ENCODE assay signal across 11 cellular contexts in the genomic region with DNA sequence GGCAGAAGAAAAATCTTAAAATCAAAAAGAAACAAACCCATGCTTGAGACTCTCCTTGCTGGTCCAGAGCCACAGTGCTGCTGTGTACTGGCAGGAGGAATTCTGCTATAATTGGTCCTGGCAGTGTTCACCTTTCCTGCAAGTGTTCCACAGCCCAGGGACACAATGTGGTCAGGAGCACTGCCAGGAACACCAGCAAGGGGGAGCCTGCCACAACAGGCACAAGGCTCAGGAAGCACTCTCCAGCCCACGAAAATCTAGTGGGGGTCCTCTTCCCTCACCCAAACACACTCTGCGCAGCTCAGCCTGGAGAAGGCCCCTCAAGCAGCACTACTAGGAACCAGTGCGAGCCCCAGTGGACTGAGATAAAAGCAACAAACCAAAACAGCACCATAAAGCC.
A peak's percentile ranks its signal among the peaks of the same experiment; 100 is the strongest.
DNase-seq lines count a peak whose midpoint lies in the region; ATAC-seq and TF ChIP-seq lines count a peak whose summit lies in the region.
"Had no signal": no experiment of that assay in that cellular context is flagged by ENCODE, and none has a peak within 500 bp of the region (broad histone marks: within the 10 kb centered on the region; RNA-seq: fewer than 3 reads in every experiment).

No MANE protein-coding gene starts in this region.

- BruUV-seq in A673 (replicated peaks; lab: Mats Ljungman, UMichigan) = no TSS peak

- peaks cover 76% of the 10 kb centered on the region for H3K36me3 Mint-ChIP-seq in activated CD4-positive, alpha-beta T cell treated with anti-CD3 and anti-CD28 coated beads, Interleukin-2, amount 10 ng/mL, durations not matched to agents 24 days and 14 days (ENCODE audit: low read depth)

- POLR2A ChIA-PET in A673 (lab: Charles Lee; ENCODE audit: low non-redundant PET) = interaction anchor here (0.6 kb wide), 1 partner anchor 12 kb away, joined by 4 read pairs; no protein-coding TSS in a partner anchor

- H3K9me3 ChIP-seq in A673 (ENCODE audit: low read depth, low read length, poor library complexity, severe bottlenecking) = peaks cover 10% of the 10 kb centered on the region
- H3K9me3 ChIP-seq: body of pancreas, pancreas had no signal

- no peak for DNase-seq in A673 (ENCODE audit: low spot score)
- peak; percentile 56 for DNase-seq in M059J (ENCODE audit: low read depth)
- peak in 9 of 10 donors; percentile 12 to 88 (median 61) for DNase-seq in dorsolateral prefrontal cortex
- DNase-seq in kidney tubule cell (ENCODE audit: low spot score) = peak; percentile 17
- no peak for DNase-seq in activated CD4-positive, alpha-beta T cell treated with anti-CD3 and anti-CD28 coated beads, Interleukin-2, amount 50 U/mL, for 48 hours
- DNase-seq in activated CD4-positive, alpha-beta T cell treated with anti-CD3 and anti-CD28 coated beads, Interleukin-2, amount 10 ng/mL, durations not matched to agents 24 days and 14 days = no peak
- DNase-seq in NOMO-1 treated with DMSO at 0.1 percent for 48 hours (lab: John Stamatoyannopoulos, UW; ENCODE audit: unreplicated experiment) = no peak
- DNase-seq: pancreas had no signal

- no peak overlapping the region for H3K27ac ChIP-seq in A673 (ENCODE audit: low read depth, low read length, poor library complexity, severe bottlenecking)
- H3K27ac ChIP-seq in dorsolateral prefrontal cortex = peak overlapping the region in 53 of 59 donors; percentile 1 to 88 (median 65)
- H3K27ac ChIP-seq: BLaER1 treated with 17β-estradiol and CSF1 and Interleukin-3, amounts not matched to agents 10 nM and 100 nM; body of pancreas; pancreas had no signal

- CTCF ChIA-PET in A673 (lab: Charles Lee) = no interaction called here

- H3K4me3 Mint-ChIP-seq in activated CD4-positive, alpha-beta T cell treated with anti-CD3 and anti-CD28 coated beads, Interleukin-2, amount 10 ng/mL, durations not matched to agents 24 days and 14 days = no peak overlapping the region

- no peak for ATAC-seq in GM21447 (IDR thresholded peaks at IDR 0.05; ENCODE audit: unreplicated experiment)
- ATAC-seq: body of pancreas had no signal

- H3K4me3 ChIP-seq in A673 (ENCODE audit: low read depth, low read length, poor library complexity, severe bottlenecking) (no peak overlapping the region), dorsolateral prefrontal cortex (peak overlapping the region in 2 of 59 donors; percentile 8 to 18)
- H3K4me3 ChIP-seq: BLaER1 treated with 17β-estradiol and CSF1 and Interleukin-3, amounts not matched to agents 10 nM and 100 nM; body of pancreas; pancreas had no signal

- no peak overlapping the region for H3K27ac Mint-ChIP-seq in activated CD4-positive, alpha-beta T cell treated with anti-CD3 and anti-CD28 coated beads, Interleukin-2, amount 10 ng/mL, durations not matched to agents 24 days and 14 days

- no peaks in the 10 kb centered on the region for H3K4me1 ChIP-seq in A673 (ENCODE audit: insufficient read depth, low read length, poor library complexity, severe bottlenecking)
- H3K4me1 ChIP-seq: BLaER1 treated with 17β-estradiol and CSF1 and Interleukin-3, amounts not matched to agents 10 nM and 100 nM; body of pancreas; pancreas had no signal

- peak; percentile 27; the same call in 1 of the 2 replicates for TF ChIP-seq CTCF in A673 (conservative IDR thresholded peaks at IDR 0.05; ENCODE audit: low read depth, low read length)
- peak in 15 of 56 donors; percentile 11 to 36 (median 21) for TF ChIP-seq CTCF in dorsolateral prefrontal cortex (IDR thresholded peaks at IDR 0.05 in 54 of 56, conservative IDR thresholded peaks at IDR 0.05 in 2 of 56; ENCODE audit: low read depth in 1 of 56, partially characterized antibody in 56 of 56)

- H3K36me3 ChIP-seq in A673 (ENCODE audit: insufficient read depth, low read length, poor library complexity, severe bottlenecking) = peaks cover 11% of the 10 kb centered on the region

- intact Hi-C loops in A673 (cut with micrococcal nuclease; ENCODE audit: unreplicated experiment) = no loop called here
- intact Hi-C loops in dorsolateral prefrontal cortex (cut with DNase I) = no loop called here
- intact Hi-C loops in activated CD4-positive, alpha-beta T cell treated with anti-CD3 and anti-CD28 coated beads, Interleukin-2, amount 10 ng/mL, durations not matched to agents 24 days and 14 days (cut with micrococcal nuclease) = no loop called here

- H3K9me3 Mint-ChIP-seq in activated CD4-positive, alpha-beta T cell treated with anti-CD3 and anti-CD28 coated beads, Interleukin-2, amount 10 ng/mL, durations not matched to agents 24 days and 14 days = peaks cover 24% of the 10 kb centered on the region

- H3K27me3 ChIP-seq in A673 (replicated peaks; ENCODE audit: insufficient read depth, low read depth, low read length, poor library complexity) (no peaks in the 10 kb centered on the region), dorsolateral prefrontal cortex (no peaks in the 10 kb centered on the region)
- H3K27me3 ChIP-seq: BLaER1 treated with 17β-estradiol and CSF1 and Interleukin-3, amounts not matched to agents 10 nM and 100 nM; body of pancreas; pancreas had no signal

- no peaks in the 10 kb centered on the region for H3K27me3 Mint-ChIP-seq in activated CD4-positive, alpha-beta T cell treated with anti-CD3 and anti-CD28 coated beads, Interleukin-2, amount 10 ng/mL, durations not matched to agents 24 days and 14 days

- no peaks in the 10 kb centered on the region for H3K4me1 Mint-ChIP-seq in activated CD4-positive, alpha-beta T cell treated with anti-CD3 and anti-CD28 coated beads, Interleukin-2, amount 10 ng/mL, durations not matched to agents 24 days and 14 days

Comparison
In these comparisons a context has a peak if more than half of its experiments do, and no peak if none do; other contexts are left out.
1. DNase-seq: peak in M059J (single experiment), dorsolateral prefrontal cortex (9 of 10) and kidney tubule cell (single experiment); none in A673 (single experiment), activated CD4-positive, alpha-beta T cell treated with anti-CD3 and anti-CD28 coated beads, Interleukin-2, amount 50 U/mL, for 48 hours (0 of 2), activated CD4-positive, alpha-beta T cell treated with anti-CD3 and anti-CD28 coated beads, Interleukin-2, amount 10 ng/mL, durations not matched to agents 24 days and 14 days (single experiment) and NOMO-1 treated with DMSO at 0.1 percent for 48 hours (single experiment).